Comparison of ENCODE assay signal across 18 cellular contexts in the genomic region with DNA sequence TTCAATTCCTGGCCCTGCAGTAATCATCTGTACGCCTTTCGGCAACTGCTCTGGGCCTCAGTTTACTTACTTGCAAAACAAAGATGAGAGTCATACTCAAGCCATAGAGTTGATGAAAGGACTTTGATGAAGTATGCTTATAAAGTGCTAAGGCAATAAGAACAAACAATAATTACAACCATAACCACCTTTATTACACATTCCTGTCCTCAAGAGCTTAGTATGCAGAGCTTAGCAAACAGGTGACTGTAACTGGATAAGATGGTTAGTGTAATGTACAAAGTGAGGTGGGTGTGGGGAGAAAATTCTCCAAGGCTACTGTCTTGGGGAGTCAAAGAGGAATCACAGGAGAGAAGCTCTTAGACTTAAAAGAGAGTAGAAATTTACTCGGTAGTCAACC.
DNase-seq lines count a peak whose midpoint lies in the region; ATAC-seq and TF ChIP-seq lines count a peak whose summit lies in the region.
"Had no signal": no experiment of that assay in that cellular context is flagged by ENCODE, and none has a peak within 500 bp of the region (broad histone marks: within the 10 kb centered on the region; RNA-seq: fewer than 3 reads in every experiment).

No MANE protein-coding gene starts in this region.

- CTCF ChIA-PET in HEK293 (lab: Yijun Ruan, JAX): interaction anchor here (0.7 kb wide), 1 partner anchor 360 kb away, joined by 3 read pairs; no protein-coding TSS in a partner anchor

- 92 to 97% methylated on average over 3 of the region's 3 CpGs for whole genome bisulfite sequencing in esophagus, 2 donors

- H3K4me1 ChIP-seq in HEK293 (ENCODE audit: control insufficient read depth, insufficient read depth, low read length) (peaks cover 27% of the 10 kb centered on the region), esophagus (ENCODE audit: control insufficient read depth in 2 of 2, insufficient read depth in 2 of 2, low read length in 1 of 2) (peaks cover 0 to 14% of the 10 kb centered on the region in 2 donors), gastrocnemius medialis (peaks cover 12 to 16% of the 10 kb centered on the region in 2 donors)

- peak overlapping the region; percentile 26 for H3K27ac Mint-ChIP-seq in activated CD4-positive, alpha-beta T cell treated with anti-CD3 and anti-CD28 coated beads, Interleukin-2, amount 10 ng/mL, durations not matched to agents 24 days and 14 days
- H3K27ac Mint-ChIP-seq in stimulated activated memory B cell treated with anti-CD40 and anti-IgM and Interleukin-4, amounts not matched to agents 10 μg/mL and 1 μg/mL and 100 μg/mL, for 72 hours: no peak overlapping the region

- H3K9me3 ChIP-seq in HEK293 (ENCODE audit: control insufficient read depth, insufficient read depth, low read depth, low read length): no peaks in the 10 kb centered on the region
- H3K9me3 ChIP-seq in esophagus (ENCODE audit: control insufficient read depth in 2 of 2, insufficient read depth in 1 of 2, low read depth in 1 of 2, low read length in 1 of 2): no peaks in the 10 kb centered on the region
- H3K9me3 ChIP-seq in gastrocnemius medialis: no peaks in the 10 kb centered on the region
- H3K9me3 ChIP-seq: heart left ventricle, upper lobe of left lung had no signal

- TF ChIP-seq CTCF in HEK293 (tag by site-specific recombination; IDR thresholded peaks at IDR 0.05): no peak
- no peak for TF ChIP-seq CTCF in gastrocnemius medialis (IDR thresholded peaks at IDR 0.05 in 4 of 5, conservative IDR thresholded peaks at IDR 0.05 in 1 of 5)

- POLR2A ChIA-PET in HEK293 (lab: Yijun Ruan, JAX): no interaction called here

- no peak overlapping the region for H3K27ac ChIP-seq in HEK293 (ENCODE audit: extremely low read depth, low read depth, low read length)
- peak overlapping the region; percentile 83 to 96 for H3K27ac ChIP-seq in esophagus (ENCODE audit: low read depth in 2 of 2, low read length in 1 of 2)
- peak overlapping the region; percentile 47 to 66 (median 56) for H3K27ac ChIP-seq in gastrocnemius medialis

- no peaks in the 10 kb centered on the region for H3K9me3 Mint-ChIP-seq in activated CD4-positive, alpha-beta T cell treated with anti-CD3 and anti-CD28 coated beads, Interleukin-2, amount 10 ng/mL, durations not matched to agents 24 days and 14 days
- no peaks in the 10 kb centered on the region for H3K9me3 Mint-ChIP-seq in stimulated activated memory B cell treated with anti-CD40 and anti-IgM and Interleukin-4, amounts not matched to agents 10 μg/mL and 1 μg/mL and 100 μg/mL, for 72 hours
- H3K9me3 Mint-ChIP-seq: IgD-negative memory B cell had no signal

- H3K36me3 Mint-ChIP-seq in activated CD4-positive, alpha-beta T cell treated with anti-CD3 and anti-CD28 coated beads, Interleukin-2, amount 10 ng/mL, durations not matched to agents 24 days and 14 days (ENCODE audit: low read depth): peaks cover 21% of the 10 kb centered on the region
- peaks cover 15% of the 10 kb centered on the region for H3K36me3 Mint-ChIP-seq in stimulated activated memory B cell treated with anti-CD40 and anti-IgM and Interleukin-4, amounts not matched to agents 10 μg/mL and 1 μg/mL and 100 μg/mL, for 72 hours

- peaks cover 83% of the 10 kb centered on the region for H3K4me1 Mint-ChIP-seq in activated CD4-positive, alpha-beta T cell treated with anti-CD3 and anti-CD28 coated beads, Interleukin-2, amount 10 ng/mL, durations not matched to agents 24 days and 14 days
- H3K4me1 Mint-ChIP-seq in stimulated activated memory B cell treated with anti-CD40 and anti-IgM and Interleukin-4, amounts not matched to agents 10 μg/mL and 1 μg/mL and 100 μg/mL, for 72 hours: peaks cover 92% of the 10 kb centered on the region

- no peak for TF ChIP-seq POLR2A in gastrocnemius medialis (IDR thresholded peaks at IDR 0.05)

- H3K4me3 Mint-ChIP-seq in activated CD4-positive, alpha-beta T cell treated with anti-CD3 and anti-CD28 coated beads, Interleukin-2, amount 10 ng/mL, durations not matched to agents 24 days and 14 days: no peak overlapping the region
- no peak overlapping the region for H3K4me3 Mint-ChIP-seq in stimulated activated memory B cell treated with anti-CD40 and anti-IgM and Interleukin-4, amounts not matched to agents 10 μg/mL and 1 μg/mL and 100 μg/mL, for 72 hours

- no peak for DNase-seq in activated CD4-positive, alpha-beta T cell treated with anti-CD3 and anti-CD28 coated beads, Interleukin-2, amount 10 ng/mL, durations not matched to agents 24 days and 14 days
- no peak for DNase-seq in activated CD4-positive, alpha-beta T cell treated with anti-CD3 and anti-CD28 coated beads for 48 hours
- DNase-seq in gastrocnemius medialis (no peak), 8988T (no peak), NCI-H82 (lab: John Stamatoyannopoulos, UW) (no peak)
- DNase-seq: ACHN; activated CD8-positive, alpha-beta memory T cell treated with anti-CD3 and anti-CD28 coated beads for 24 hours; activated gamma-delta T cell; dermis blood vessel endothelial cell; erythroblast; heart left ventricle; NCI-H748 treated with DMSO at 0.1 percent for 48 hours; stimulated activated CD4-positive, alpha-beta T cell treated with anti-CD3 and anti-CD28 coated beads, Interleukin-4, amount 100 ng/mL, for 24 hours had no signal

- no peaks in the 10 kb centered on the region for H3K27me3 Mint-ChIP-seq in activated CD4-positive, alpha-beta T cell treated with anti-CD3 and anti-CD28 coated beads, Interleukin-2, amount 10 ng/mL, durations not matched to agents 24 days and 14 days
- no peaks in the 10 kb centered on the region for H3K27me3 Mint-ChIP-seq in stimulated activated memory B cell treated with anti-CD40 and anti-IgM and Interleukin-4, amounts not matched to agents 10 μg/mL and 1 μg/mL and 100 μg/mL, for 72 hours
- H3K27me3 Mint-ChIP-seq: IgD-negative memory B cell had no signal

- H3K36me3 ChIP-seq in HEK293 (ENCODE audit: control insufficient read depth in 2 of 2, insufficient read depth in 1 of 2, low read length in 2 of 2): no peaks in the 10 kb centered on the region
- no peaks in the 10 kb centered on the region for H3K36me3 ChIP-seq in esophagus (ENCODE audit: control insufficient read depth in 2 of 2, insufficient read depth in 2 of 2, low read length in 1 of 2)
- no peaks in the 10 kb centered on the region for H3K36me3 ChIP-seq in gastrocnemius medialis
- H3K36me3 ChIP-seq: upper lobe of left lung had no signal

- in situ Hi-C loops in gastrocnemius medialis (cut with MboI; ENCODE audit: low sequenced_read_pairs in 4 of 4): no loop called here

- H3K27me3 ChIP-seq in esophagus (ENCODE audit: control insufficient read depth in 1 of 2, insufficient read depth in 2 of 2, low read length in 2 of 2) (no peaks in the 10 kb centered on the region), gastrocnemius medialis (no peaks in the 10 kb centered on the region)
- H3K27me3 ChIP-seq: heart left ventricle, upper lobe of left lung had no signal

- intact Hi-C loops in activated CD4-positive, alpha-beta T cell treated with anti-CD3 and anti-CD28 coated beads, Interleukin-2, amount 10 ng/mL, durations not matched to agents 24 days and 14 days (cut with micrococcal nuclease): loop anchor here (10.0 kb wide), 1 partner anchor 666 kb away; a partner anchor contains a TSS
- intact Hi-C loops in gastrocnemius medialis (cut with DNase I; ENCODE audit: low total_unique reads): no loop called here

- no peak overlapping the region for H3K4me3 ChIP-seq in HEK293 (ENCODE audit: low read depth, low read length)
- no peak overlapping the region for H3K4me3 ChIP-seq in esophagus (ENCODE audit: low read depth in 1 of 2, low read length in 2 of 2)
- H3K4me3 ChIP-seq in gastrocnemius medialis: no peak overlapping the region
- H3K4me3 ChIP-seq: heart left ventricle, upper lobe of left lung had no signal

- no peak for ATAC-seq in gastrocnemius medialis
- ATAC-seq in stimulated activated memory B cell treated with anti-CD40 and anti-IgM and Interleukin-4, amounts not matched to agents 10 μg/mL and 1 μg/mL and 100 μg/mL, for 72 hours: no peak

TF ChIP-seq in HEK293, 187 proteins besides CTCF, POLR2A, EP300 and RAD21:
- TF ChIP-seq KLF9 (tag by site-specific recombination; IDR thresholded peaks at IDR 0.05; ENCODE audit: low read depth): no peak
- TF ChIP-seq ZNF394 (tag by site-specific recombination; IDR thresholded peaks at IDR 0.05; ENCODE audit: borderline replicate concordance): no peak
- TF ChIP-seq ZNF121 (tag by site-specific recombination; IDR thresholded peaks at IDR 0.05): no peak
- peak; percentile 28; the same call in 1 of the 2 replicates for TF ChIP-seq SCRT2 (tag by site-specific recombination; IDR thresholded peaks at IDR 0.05)
